13 cellular contexts compared by ENCODE assay signal in genomic region chr6:37050854-37051137, GRCh38. TPM values are rescaled to one million over a fixed set of nuclear protein-coding genes. Genes with fewer than 3 reads are reported as not detected.
DNase-seq lines count a peak whose midpoint lies in the region; ATAC-seq, FAIRE-seq and TF ChIP-seq lines count a peak whose summit lies in the region.
"Had no signal": no experiment of that assay in that cellular context is flagged by ENCODE, and none has a peak within 500 bp of the region (broad histone marks: within the 10 kb centered on the region; RNA-seq: fewer than 3 reads in every experiment).

No MANE protein-coding gene starts in this region.

- no peak overlapping the region for H3K14ac ChIP-seq in neuronal stem cell (ENCODE audit: low read length)

- H4K91ac ChIP-seq in neuronal stem cell (ENCODE audit: low read depth, low read length, poor library complexity), result no peak overlapping the region

- TF ChIP-seq RAD21 in K562 (CRISPR knock-in tag; conservative IDR thresholded peaks at IDR 0.05 in 1 of 2, IDR thresholded peaks at IDR 0.05 in 1 of 2), result no peak

- DNase-seq in T-helper 1 cell (no peak), Karpas-422 (no peak), K562 (ENCODE audit: extremely low read depth in 1 of 4, low spot score in 3 of 4) (no peak), neuronal stem cell (ENCODE audit: low spot score) (no peak), NCI-H526 (lab: John Stamatoyannopoulos, UW) (no peak), DMS153 treated with DMSO at 0.1 percent for 48 hours (lab: John Stamatoyannopoulos, UW; ENCODE audit: unreplicated experiment) (no peak)
- DNase-seq: cortex of kidney had no signal

- H3K9me3 Mint-ChIP-seq in T-helper 1 cell treated with Interleukin-12 subunit alpha and Interleukin-12 subunit beta and Interleukin-4 antibody, amounts not matched to agents 30 μg/mL and 1 μg/mL, for 36 hours, result no peaks in the 10 kb centered on the region
- H3K9me3 Mint-ChIP-seq: GM23338 had no signal

- no peak overlapping the region for H3K4ac ChIP-seq in neuronal stem cell (ENCODE audit: low read length)

- no peaks in the 10 kb centered on the region for H3K9me2 ChIP-seq in Karpas-422 (replicated peaks; ENCODE audit: insufficient read depth, low read length)

- H3K27ac Mint-ChIP-seq in T-helper 1 cell treated with Interleukin-12 subunit alpha and Interleukin-12 subunit beta and Interleukin-4 antibody, amounts not matched to agents 30 μg/mL and 1 μg/mL, for 36 hours, result peak overlapping the region; percentile 98
- H3K27ac Mint-ChIP-seq: GM23338 had no signal

- CTCF ChIA-PET in K562 (lab: Yijun Ruan, JAX; ENCODE audit: low intra/inter-chr PET ratio), result interaction anchor here (0.7 to 4.6 kb wide), 4 partner anchors 9 to 159 kb away, joined by 3 to 83 read pairs (median 18); partner anchors contain the start of gene PIM1

- no peak overlapping the region for H2AK5ac ChIP-seq in neuronal stem cell (ENCODE audit: low read depth, low read length)

- H2BK5ac ChIP-seq in neuronal stem cell (ENCODE audit: low read length), result no peak overlapping the region

- H4K20me1 ChIP-seq in Karpas-422 (ENCODE audit: insufficient read depth, low read depth, low read length), result no peaks in the 10 kb centered on the region
- no peaks in the 10 kb centered on the region for H4K20me1 ChIP-seq in K562 (replicated peaks; ENCODE audit: control insufficient read depth, insufficient read depth, low read length)

- H3K9ac ChIP-seq in Karpas-422 (ENCODE audit: low read length), result peak overlapping the region; percentile 34
- peak overlapping the region; percentile 82 for H3K9ac ChIP-seq in K562 (ENCODE audit: insufficient read depth in 1 of 2, low read depth in 2 of 2, low read length in 2 of 2)
- H3K9ac ChIP-seq in neuronal stem cell (ENCODE audit: low read depth, low read length, poor library complexity), result no peak overlapping the region

- H3K27ac ChIP-seq in Karpas-422 (ENCODE audit: low read length) (no peak overlapping the region), K562 (ENCODE audit: extremely low read depth, low read depth, low read length) (peak overlapping the region; percentile 95), neuronal stem cell (replicated peaks; ENCODE audit: low read length) (no peak overlapping the region)
- H3K27ac ChIP-seq: 22Rv1 had no signal

- no peaks in the 10 kb centered on the region for H3K79me2 ChIP-seq in Karpas-422 (ENCODE audit: low read length)
- peaks cover 33% of the 10 kb centered on the region; the same call in 2 of the 3 replicates for H3K79me2 ChIP-seq in K562 (ENCODE audit: control insufficient read depth, insufficient read depth, low read length)

- H2BK15ac ChIP-seq in neuronal stem cell (ENCODE audit: low read length), result peak overlapping the region; percentile 16

- H2AFZ ChIP-seq in Karpas-422 (ENCODE audit: low read length) (0 out of 2 replicates have a peak overlapping the region, but pooled peaks have one; percentile 32), K562 (ENCODE audit: low read depth, low read length) (peak overlapping the region; percentile 69), neuronal stem cell (ENCODE audit: low read length) (no peak overlapping the region)
- H2AFZ ChIP-seq: GM23338 had no signal

- no peak overlapping the region for H3K18ac ChIP-seq in neuronal stem cell (ENCODE audit: low read length)

- H3K4me3 ChIP-seq in Karpas-422 (ENCODE audit: low read length) (no peak overlapping the region; the same call in 1 of the 2 replicates), K562 (no peak overlapping the region; the same call in 1 of the 2 replicates), neuronal stem cell (ENCODE audit: low read length in 2 of 2) (no peak overlapping the region)
- H3K4me3 ChIP-seq: adrenal gland, GM23338 had no signal

- H3K4me3 Mint-ChIP-seq in T-helper 1 cell treated with Interleukin-12 subunit alpha and Interleukin-12 subunit beta and Interleukin-4 antibody, amounts not matched to agents 30 μg/mL and 1 μg/mL, for 36 hours, result peak overlapping the region; percentile 95
- H3K4me3 Mint-ChIP-seq: GM23338 had no signal

- peaks cover 69% of the 10 kb centered on the region for H3K4me1 Mint-ChIP-seq in T-helper 1 cell treated with Interleukin-12 subunit alpha and Interleukin-12 subunit beta and Interleukin-4 antibody, amounts not matched to agents 30 μg/mL and 1 μg/mL, for 36 hours (ENCODE audit: low read depth)

- H3K27me3 ChIP-seq in Karpas-422 (ENCODE audit: low read length), result no peaks in the 10 kb centered on the region
- no peaks in the 10 kb centered on the region for H3K27me3 ChIP-seq in K562 (ENCODE audit: control insufficient read depth in 2 of 2, insufficient read depth in 2 of 2, low read length in 2 of 2)
- no peaks in the 10 kb centered on the region for H3K27me3 ChIP-seq in neuronal stem cell (ENCODE audit: control insufficient read depth in 3 of 3, insufficient read depth in 3 of 3, low read depth in 1 of 3, low read length in 3 of 3)
- H3K27me3 ChIP-seq: adrenal gland had no signal

- WGBS in K562 (ENCODE audit: insufficient coverage, low coverage, missing lambda C conversion rate), result 20% methylated on average over 4 of the region's 4 CpGs
- WGBS in neuronal stem cell (ENCODE audit: extremely low coverage in 2 of 2, insufficient read length in 2 of 2, insufficient replicate concordance in 1 of 2), 2 donors, result no CpG with 5 or more reads among the region's 4 CpGs

- peak overlapping the region; percentile 67 for H2BK12ac ChIP-seq in neuronal stem cell (ENCODE audit: low read length)

- POLR2A ChIA-PET in K562 (lab: Yijun Ruan, JAX), result interaction anchor here (0.5 to 4.7 kb wide), 13 partner anchors 9 to 260 kb away, joined by 3 to 36 read pairs (median 4); partner anchors contain the start of gene PIM1

- in situ Hi-C loops in K562 (cut with MboI), result loop anchor here (5.0 to 10.0 kb wide), 2 partner anchors 122 to 154 kb away; partner anchors contain the start of gene PIM1

- H3K23ac ChIP-seq in neuronal stem cell (ENCODE audit: low read depth, low read length, poor library complexity), result no peak overlapping the region

- no peaks in the 10 kb centered on the region for H3K79me1 ChIP-seq in neuronal stem cell (ENCODE audit: low read depth, low read length)

- no peaks in the 10 kb centered on the region for H3K9me3 ChIP-seq in Karpas-422 (ENCODE audit: low read length)
- no peaks in the 10 kb centered on the region for H3K9me3 ChIP-seq in K562 (replicated peaks; ENCODE audit: control insufficient read depth, insufficient read depth, low read depth, low read length)
- no peaks in the 10 kb centered on the region for H3K9me3 ChIP-seq in neuronal stem cell (replicated peaks in 1 of 2; ENCODE audit: control insufficient read depth in 2 of 2, insufficient read depth in 1 of 2, low read depth in 1 of 2, low read length in 2 of 2)
- H3K9me3 ChIP-seq: adrenal gland had no signal

- no peak for ATAC-seq in K562
- ATAC-seq in GM21737 (IDR thresholded peaks at IDR 0.05; ENCODE audit: unreplicated experiment), result no peak

- H3K4me2 ChIP-seq in Karpas-422 (ENCODE audit: low read depth, low read length, poor library complexity, severe bottlenecking) (peak overlapping the region; percentile 41), K562 (ENCODE audit: insufficient read depth, low read length) (peak overlapping the region; percentile 80), neuronal stem cell (ENCODE audit: insufficient read depth, low read length, poor library complexity, severe bottlenecking) (no peak overlapping the region)
- H3K4me2 ChIP-seq: GM23338 had no signal

- FAIRE-seq in K562 (lab: Jason Lieb, UNC), result no peak
- FAIRE-seq: D721Med had no signal

- peaks cover 16% of the 10 kb centered on the region for H3K4me1 ChIP-seq in Karpas-422 (ENCODE audit: low read length)
- peaks cover 56 to 77% of the 10 kb centered on the region in 2 experiments for H3K4me1 ChIP-seq in K562 (replicated peaks in 1 of 2; ENCODE audit: control insufficient read depth in 2 of 2, insufficient read depth in 2 of 2, low read length in 2 of 2)
- peaks cover 10 to 14% of the 10 kb centered on the region in 2 donors for H3K4me1 ChIP-seq in neuronal stem cell (ENCODE audit: control insufficient read depth in 2 of 2, insufficient read depth in 1 of 2, low read depth in 1 of 2, low read length in 2 of 2)

- H3K36me3 ChIP-seq in Karpas-422 (ENCODE audit: insufficient read depth, low read length), result no peaks in the 10 kb centered on the region
- no peaks in the 10 kb centered on the region for H3K36me3 ChIP-seq in K562 (ENCODE audit: control insufficient read depth, insufficient read depth, low read length)
- no peaks in the 10 kb centered on the region for H3K36me3 ChIP-seq in neuronal stem cell (replicated peaks in 1 of 2; ENCODE audit: control insufficient read depth in 2 of 2, insufficient read depth in 2 of 2, low read length in 2 of 2)
- H3K36me3 ChIP-seq: adrenal gland had no signal

- no peaks in the 10 kb centered on the region for H3K27me3 Mint-ChIP-seq in T-helper 1 cell treated with Interleukin-12 subunit alpha and Interleukin-12 subunit beta and Interleukin-4 antibody, amounts not matched to agents 30 μg/mL and 1 μg/mL, for 36 hours (ENCODE audit: low read depth)

- no peak for TF ChIP-seq POLR2A in K562 (conservative IDR thresholded peaks at IDR 0.05)

- H4K8ac ChIP-seq in neuronal stem cell (ENCODE audit: low read depth, low read length), result no peak overlapping the region

- no peak for TF ChIP-seq CTCF in K562 (IDR thresholded peaks at IDR 0.05 in 2 of 3, conservative IDR thresholded peaks at IDR 0.05 in 1 of 3; ENCODE audit: insufficient read depth in 2 of 3, low read depth in 1 of 3, low read length in 3 of 3)

- BruUV-seq in K562 (replicated peaks; lab: Mats Ljungman, UMichigan), result no TSS peak

- intact Hi-C loops in K562 (cut with micrococcal nuclease), result loop anchor here (1.0 to 2.0 kb wide), 7 partner anchors 12 to 160 kb away; no protein-coding TSS in a partner anchor

- no peaks in the 10 kb centered on the region for H3K9me1 ChIP-seq in K562 (ENCODE audit: control insufficient read depth, insufficient read depth, low read length)

- no peak overlapping the region for H2BK120ac ChIP-seq in neuronal stem cell (ENCODE audit: low read depth, low read length)

- H3K36me3 Mint-ChIP-seq in T-helper 1 cell treated with Interleukin-12 subunit alpha and Interleukin-12 subunit beta and Interleukin-4 antibody, amounts not matched to agents 30 μg/mL and 1 μg/mL, for 36 hours (ENCODE audit: low read depth), result peaks cover 11% of the 10 kb centered on the region

- TF ChIP-seq EP300 in K562 (IDR thresholded peaks at IDR 0.05; ENCODE audit: low read length), result no peak

RNA-seq across cellular contexts. Expression of gene FGD2, which starts 45.3 kb away (rescaled TPM):
- total RNA-seq in Karpas-422 (2014; rRNA removed; shearing (Covaris generic); ENCODE audit: low replicate concordance), result 37.1 and 53.0 TPM in 2 replicates
- total RNA-seq in K562 (2011; cell fraction: chromatin; rRNA removed; ENCODE audit: low replicate concordance), result 0.30 and 0.49 TPM in 2 replicates
- 0.13 TPM in 1 of 2 replicates, not detected in the other for total RNA-seq in K562 (2011; cell fraction: nucleolus; rRNA removed)
- 0.37 TPM in 1 of 2 replicates, not detected in the other for total RNA-seq in K562 (2011; cell fraction: nucleoplasm; rRNA removed)
- total RNA-seq in K562 (2014; rRNA removed) (0.04 TPM in 1 of 2 replicates, not detected in the other), K562 (2014; rRNA removed; fragmentation: Illumina TruSeq; extraction: Trizol) (not detected in 2 replicates), K562 (2015; rRNA removed; fragmentation: Illumina TruSeq; extraction: Trizol) (0.15 TPM in 1 of 2 replicates, not detected in the other), K562 (2021) (0.13 TPM in 1 of 2 replicates, not detected in the other)
- polyA plus RNA-seq in K562 (2011; rRNA removed) (0.04 TPM in 1 of 2 replicates, not detected in the other), K562 (2014; fragmentation: Illumina TruSeq; extraction: Trizol) (not detected in 2 replicates), K562 (2014; fragmentation: Nextera tagmentation; extraction: Ambion mirVana) (not detected), K562 (2014; rRNA removed) (0.09 TPM in 1 of 2 replicates, not detected in the other)
- polyA plus RNA-seq in K562 (2011; cell fraction: cytosol; rRNA removed), result 0.04 and 0.06 TPM in 2 replicates
- 0.15 and 0.44 TPM in 2 replicates for polyA plus RNA-seq in K562 (2011; cell fraction: nucleus; rRNA removed)
- polyA plus RNA-seq in K562 (2012), result 0.17 and 0.42 TPM in 2 replicates
- 0.03 TPM in 1 of 2 replicates, not detected in the other for polyA minus RNA-seq in K562 (2011; rRNA and poly(A)+ RNA removed)
- not detected in 2 replicates for polyA minus RNA-seq in K562 (2011; cell fraction: cytosol; rRNA and poly(A)+ RNA removed)
- 0.33 TPM in 1 of 2 replicates, not detected in the other for polyA minus RNA-seq in K562 (2011; cell fraction: nucleus; rRNA and poly(A)+ RNA removed)
- 0.04 TPM for polyA plus RNA-seq in neuronal stem cell (2013, experiment 1 of 2)
- 0.03 TPM for polyA plus RNA-seq in neuronal stem cell (2013, experiment 2 of 2)

Comparison
In these comparisons a context has a peak if more than half of its experiments do, and no peak if none do; other contexts are left out.
1. RNA of gene FGD2, which starts 45.3 kb away (total RNA-seq): 37.1 to 53.0 TPM in Karpas-422; 0.04 to 0.49 TPM in K562; every median in the first group is over 10 times any median in the second.